In the genomic region with DNA sequence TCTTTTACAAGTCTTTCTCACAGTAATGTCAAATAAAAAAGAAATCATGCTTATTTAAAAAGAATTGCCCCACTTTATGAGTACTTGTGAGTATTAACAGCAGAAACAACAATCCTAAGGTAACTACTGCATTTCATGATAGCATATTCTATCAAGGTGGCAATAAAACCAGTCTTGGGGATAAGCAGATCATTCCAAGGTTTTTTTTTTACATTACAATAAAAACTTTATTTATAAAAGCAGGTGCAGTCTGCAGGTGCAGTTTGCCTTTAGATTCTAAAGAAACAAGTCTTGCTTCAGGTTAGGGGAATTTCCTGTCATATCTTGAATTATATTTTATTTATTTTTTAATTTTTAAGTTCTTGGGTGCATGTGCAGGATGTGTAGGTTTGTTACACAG, we compare ENCODE assay signal across 26 cellular contexts.
"Had no signal": no experiment of that assay in that cellular context is flagged by ENCODE, and none has a peak within 500 bp of the region (broad histone marks: within the 10 kb centered on the region; RNA-seq: fewer than 3 reads in every experiment).

No MANE protein-coding gene starts in this region.

- ATAC-seq: effector memory CD8-positive, alpha-beta T cell; esophagus mucosa; gastrocnemius medialis; heart right ventricle; left lung; left ventricle myocardium superior; lower lobe of right lung; mucosa of descending colon had no signal

- H3K4me3 ChIP-seq: colonic mucosa, esophagus squamous epithelium, gastrocnemius medialis, heart right ventricle, left lung, lower lobe of right lung, mucosa of descending colon had no signal

- DNase-seq: colonic mucosa; cortex of kidney; effector CD8-positive, alpha-beta T cell; effector memory CD8-positive, alpha-beta T cell; endodermal cell; erythroblast; esophagus squamous epithelium; foreskin fibroblast; foreskin melanocyte; gastrocnemius medialis; glutamatergic neuron; head of caudate nucleus; heart right ventricle; hippocampal formation; kidney; kidney glomerular epithelial cell; left lung; left ventricle myocardium superior; lower lobe of right lung; mesenchymal stem cell; mucosa of descending colon; naive B cell had no signal

- H3K4me1 ChIP-seq: colonic mucosa, left lung, lower lobe of right lung had no signal

- H3K27ac ChIP-seq: colonic mucosa, epithelial cell of prostate, esophagus squamous epithelium, gastrocnemius medialis, heart right ventricle, left lung, lower lobe of right lung had no signal

- FAIRE-seq: endometrium, islet of Langerhans, kidney had no signal

- H3K9me3 ChIP-seq: colonic mucosa, esophagus squamous epithelium, gastrocnemius medialis, left lung, lower lobe of right lung, mucosa of descending colon had no signal

- H3K27me3 ChIP-seq: colonic mucosa, esophagus squamous epithelium, gastrocnemius medialis, heart right ventricle, left lung had no signal

- H3K36me3 ChIP-seq: colonic mucosa, esophagus squamous epithelium, gastrocnemius medialis, heart right ventricle, left lung, lower lobe of right lung had no signal
